8 cellular contexts compared by ENCODE assay signal in the genomic region with DNA sequence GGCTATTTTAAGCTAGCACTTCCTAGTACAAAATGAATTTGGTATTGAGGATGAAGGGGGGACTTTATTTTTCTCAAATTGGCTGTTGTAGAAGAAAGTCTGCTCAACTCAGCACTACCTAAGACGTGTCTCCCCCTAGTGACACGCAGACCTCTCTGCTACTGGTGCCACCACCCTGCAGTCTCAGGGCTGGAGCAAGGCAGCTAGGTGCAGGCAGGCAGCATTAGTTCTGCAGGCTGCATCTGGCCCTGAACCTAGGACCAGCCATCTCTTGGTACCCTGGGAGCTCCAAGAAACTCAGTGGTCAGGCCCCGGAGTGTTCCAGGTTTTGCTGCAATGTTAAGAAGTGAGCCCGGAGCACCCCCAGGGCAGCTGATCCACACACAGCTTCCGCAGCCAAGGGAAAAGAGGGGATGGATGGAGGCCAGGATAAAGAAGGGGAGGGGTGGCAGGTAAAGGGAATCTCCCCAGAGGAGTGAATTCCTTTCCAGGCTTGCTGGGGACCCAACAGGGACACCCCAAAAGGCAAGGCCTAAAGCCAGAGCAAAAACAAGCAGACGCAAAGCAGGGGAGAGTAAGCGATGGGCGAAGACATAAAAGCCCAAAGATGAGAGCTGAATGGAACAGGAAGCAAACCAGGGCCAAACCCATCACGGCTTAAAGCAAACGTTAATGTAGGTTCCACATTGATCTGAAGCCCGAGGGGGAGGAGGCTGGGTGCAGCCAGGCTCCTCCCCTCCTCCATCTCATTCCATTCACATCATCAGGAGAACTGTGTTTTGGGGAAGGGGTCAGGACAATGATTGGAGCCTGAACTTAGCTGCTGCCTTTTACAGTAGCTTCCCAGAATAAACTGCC.
DNase-seq lines count a peak whose midpoint lies in the region; ATAC-seq and TF ChIP-seq lines count a peak whose summit lies in the region.

No MANE protein-coding gene starts in this region.

- no peak overlapping the region for H3K4me3 ChIP-seq in LNCaP clone FGC (ENCODE audit: low read depth, low read length)
- no peak overlapping the region for H3K4me3 ChIP-seq in left lung

- ATAC-seq in left lung, result peak; percentile 12
- ATAC-seq in HG02973 (IDR thresholded peaks at IDR 0.05; ENCODE audit: unreplicated experiment), result no peak

- no peaks in the 10 kb centered on the region for H3K27me3 ChIP-seq in left lung

- peak; percentile 65 for DNase-seq in 8988T
- peak; percentile 49 for DNase-seq in GM03348 (ENCODE audit: low spot score)
- no peak for DNase-seq in LNCaP clone FGC (ENCODE audit: low read depth)
- DNase-seq in T47D (ENCODE audit: low read depth in 1 of 2, low spot score in 1 of 2), result peak; percentile 38 to 67
- no peak for DNase-seq in left lung
- no peak for DNase-seq in NCI-H1930 (lab: John Stamatoyannopoulos, UW)
- DNase-seq in NCI-H2107 (lab: John Stamatoyannopoulos, UW), result no peak

- H3K4me1 ChIP-seq in left lung, result peaks cover 0 to 14% of the 10 kb centered on the region in 2 donors

- in situ Hi-C loops in T47D (cut with HindIII; ENCODE audit: low pct_unique_long_range_greater_than_20kb, low sequenced_read_pairs), result no loop called here

- intact Hi-C loops in left lung (cut with DNase I), result no loop called here

- TF ChIP-seq CTCF in LNCaP clone FGC (IDR thresholded peaks at IDR 0.05; ENCODE audit: control insufficient read depth, extremely low read depth, insufficient read depth), result peak; percentile 76
- TF ChIP-seq CTCF in left lung (IDR thresholded peaks at IDR 0.05), result no peak

- no peaks in the 10 kb centered on the region for H3K9me3 ChIP-seq in left lung

- H3K36me3 ChIP-seq in left lung, result no peaks in the 10 kb centered on the region

- no peak overlapping the region for H3K27ac ChIP-seq in left lung

Comparison
In these comparisons a context has a peak if more than half of its experiments do, and no peak if none do; other contexts are left out.
1. DNase-seq: peak in 8988T (single experiment), GM03348 (single experiment) and T47D (2 of 2); none in LNCaP clone FGC (single experiment), left lung (0 of 2), NCI-H1930 (0 of 2) and NCI-H2107 (single experiment).